Comparison of ENCODE assay signal across 12 cellular contexts in genomic region chr6:24125980-24126379, GRCh38. TPM values are rescaled to one million over a fixed set of nuclear protein-coding genes. Genes with fewer than 3 reads are reported as not detected.
DNase-seq lines count a peak whose midpoint lies in the region; ATAC-seq and TF ChIP-seq lines count a peak whose summit lies in the region.
"Had no signal": no experiment of that assay in that cellular context is flagged by ENCODE, and none has a peak within 500 bp of the region (broad histone marks: within the 10 kb centered on the region; RNA-seq: fewer than 3 reads in every experiment).

NRSN1 (plus strand) TSS chr6:24126215; CDS start chr6:24134328, 8,113 bp downstream.

- no peak within 1 kb of the TSS for H2AFZ ChIP-seq in smooth muscle cell (ENCODE audit: low read depth)

- no peak within 1 kb of the TSS for H3K27ac ChIP-seq in foreskin keratinocyte
- no peak within 1 kb of the TSS for H3K27ac ChIP-seq in smooth muscle cell (ENCODE audit: low read depth)

- H3K27ac Mint-ChIP-seq in activated CD8-positive, alpha-beta T cell treated with anti-CD3 and anti-CD28 coated beads for 36 hours: no peak within 1 kb of the TSS
- H3K27ac Mint-ChIP-seq in activated CD8-positive, alpha-beta T cell treated with anti-CD3 and anti-CD28 coated beads, Interleukin-2, amount 10 ng/mL, durations not matched to agents 7 days and 5 days: no peak within 1 kb of the TSS
- H3K27ac Mint-ChIP-seq in stimulated activated naive B cell treated with anti-CD40 and anti-IgM and Interleukin-4, amounts not matched to agents 10 μg/mL and 1 μg/mL and 100 μg/mL, for 72 hours: no peak within 1 kb of the TSS
- H3K27ac Mint-ChIP-seq: activated naive CD4-positive, alpha-beta T cell treated with anti-CD3 and anti-CD28 coated beads, Interleukin-2, amount 10 ng/mL, durations not matched to agents 7 days and 5 days; memory B cell had no signal

- intact Hi-C loops in activated CD8-positive, alpha-beta T cell treated with anti-CD3 and anti-CD28 coated beads for 36 hours (cut with micrococcal nuclease): no loop called here

- H3K79me2 ChIP-seq in smooth muscle cell (ENCODE audit: low read depth): no peaks in the 10 kb centered on the region

- no peak for ATAC-seq in activated CD8-positive, alpha-beta T cell treated with anti-CD3 and anti-CD28 coated beads for 36 hours
- no peak for ATAC-seq in activated CD8-positive, alpha-beta T cell treated with anti-CD3 and anti-CD28 coated beads, Interleukin-2, amount 10 ng/mL, durations not matched to agents 7 days and 5 days
- peak; percentile 79 for ATAC-seq in foreskin keratinocyte
- ATAC-seq in stimulated activated naive B cell treated with anti-CD40 and anti-IgM and Interleukin-4, amounts not matched to agents 10 μg/mL and 1 μg/mL and 100 μg/mL, for 72 hours (replicated peaks): no peak

- peak within 1 kb of the TSS; percentile 81 for H3K4me2 ChIP-seq in smooth muscle cell

- peaks cover 2% of the 10 kb centered on the region for H3K4me1 Mint-ChIP-seq in activated CD8-positive, alpha-beta T cell treated with anti-CD3 and anti-CD28 coated beads for 36 hours (ENCODE audit: low read depth)
- H3K4me1 Mint-ChIP-seq in activated CD8-positive, alpha-beta T cell treated with anti-CD3 and anti-CD28 coated beads, Interleukin-2, amount 10 ng/mL, durations not matched to agents 7 days and 5 days (ENCODE audit: low read depth): no peaks in the 10 kb centered on the region
- peaks cover 0 to 1% of the 10 kb centered on the region in 2 donors for H3K4me1 Mint-ChIP-seq in stimulated activated naive B cell treated with anti-CD40 and anti-IgM and Interleukin-4, amounts not matched to agents 10 μg/mL and 1 μg/mL and 100 μg/mL, for 72 hours

- peaks cover 3% of the 10 kb centered on the region for H3K9me3 Mint-ChIP-seq in activated CD8-positive, alpha-beta T cell treated with anti-CD3 and anti-CD28 coated beads for 36 hours
- H3K9me3 Mint-ChIP-seq in activated CD8-positive, alpha-beta T cell treated with anti-CD3 and anti-CD28 coated beads, Interleukin-2, amount 10 ng/mL, durations not matched to agents 7 days and 5 days (ENCODE audit: insufficient read depth): no peaks in the 10 kb centered on the region
- H3K9me3 Mint-ChIP-seq in stimulated activated naive B cell treated with anti-CD40 and anti-IgM and Interleukin-4, amounts not matched to agents 10 μg/mL and 1 μg/mL and 100 μg/mL, for 72 hours: peaks cover 5 to 8% of the 10 kb centered on the region in 2 donors

- H3K27me3 ChIP-seq in foreskin keratinocyte (no peaks in the 10 kb centered on the region), smooth muscle cell (ENCODE audit: low read depth) (peaks cover 32% of the 10 kb centered on the region)

- H3K9ac ChIP-seq in smooth muscle cell (ENCODE audit: low read depth): no peak within 1 kb of the TSS

- no peaks in the 10 kb centered on the region for H4K20me1 ChIP-seq in smooth muscle cell (ENCODE audit: low read depth)

- WGBS in smooth muscle cell (ENCODE audit: low lambda C conversion rate): 1% methylated on average over 29 of the region's 37 CpGs

- H3K27me3 Mint-ChIP-seq in activated CD8-positive, alpha-beta T cell treated with anti-CD3 and anti-CD28 coated beads for 36 hours: peaks cover 29% of the 10 kb centered on the region
- H3K27me3 Mint-ChIP-seq in activated CD8-positive, alpha-beta T cell treated with anti-CD3 and anti-CD28 coated beads, Interleukin-2, amount 10 ng/mL, durations not matched to agents 7 days and 5 days (ENCODE audit: low read depth): peaks cover 11% of the 10 kb centered on the region
- peaks cover 24 to 32% of the 10 kb centered on the region in 2 donors for H3K27me3 Mint-ChIP-seq in stimulated activated naive B cell treated with anti-CD40 and anti-IgM and Interleukin-4, amounts not matched to agents 10 μg/mL and 1 μg/mL and 100 μg/mL, for 72 hours

- POLR2A ChIA-PET in activated CD8-positive, alpha-beta T cell treated with anti-CD3 and anti-CD28 coated beads for 36 hours (lab: Charles Lee): no interaction called here
- POLR2A ChIA-PET in activated CD8-positive, alpha-beta T cell treated with anti-CD3 and anti-CD28 coated beads, Interleukin-2, amount 10 ng/mL, durations not matched to agents 7 days and 5 days (lab: Charles Lee): no interaction called here

- H3K36me3 Mint-ChIP-seq in activated CD8-positive, alpha-beta T cell treated with anti-CD3 and anti-CD28 coated beads for 36 hours (ENCODE audit: low read depth): no peaks in the 10 kb centered on the region
- H3K36me3 Mint-ChIP-seq in activated CD8-positive, alpha-beta T cell treated with anti-CD3 and anti-CD28 coated beads, Interleukin-2, amount 10 ng/mL, durations not matched to agents 7 days and 5 days (ENCODE audit: low read depth): no peaks in the 10 kb centered on the region
- peaks cover 0 to 1% of the 10 kb centered on the region in 2 donors for H3K36me3 Mint-ChIP-seq in stimulated activated naive B cell treated with anti-CD40 and anti-IgM and Interleukin-4, amounts not matched to agents 10 μg/mL and 1 μg/mL and 100 μg/mL, for 72 hours
- H3K36me3 Mint-ChIP-seq: activated naive CD4-positive, alpha-beta T cell treated with anti-CD3 and anti-CD28 coated beads, Interleukin-2, amount 10 ng/mL, durations not matched to agents 7 days and 5 days had no signal

- H3K4me1 ChIP-seq in foreskin keratinocyte (no peaks in the 10 kb centered on the region), smooth muscle cell (ENCODE audit: low read depth) (no peaks in the 10 kb centered on the region)

- H3K36me3 ChIP-seq in smooth muscle cell (ENCODE audit: low read depth): no peaks in the 10 kb centered on the region

- DNase-seq in activated CD8-positive, alpha-beta T cell treated with anti-CD3 and anti-CD28 coated beads for 36 hours: peak; percentile 6
- DNase-seq in activated CD8-positive, alpha-beta T cell treated with anti-CD3 and anti-CD28 coated beads, Interleukin-2, amount 10 ng/mL, durations not matched to agents 7 days and 5 days: no peak
- DNase-seq in NCI-H748 (lab: John Stamatoyannopoulos, UW; ENCODE audit: unreplicated experiment): peak; percentile 91
- DNase-seq in foreskin keratinocyte: peak in 1 of 2 donors; percentile 6
- no peak for DNase-seq in smooth muscle cell (lab: John Stamatoyannopoulos, UW; ENCODE audit: unreplicated experiment)
- no peak for DNase-seq in stimulated activated naive B cell treated with anti-CD40 and anti-IgM and Interleukin-4, amounts not matched to agents 10 μg/mL and 1 μg/mL and 100 μg/mL, for 72 hours
- DNase-seq in RKO (ENCODE audit: low spot score): no peak
- DNase-seq in AG08396 (ENCODE audit: low spot score): no peak
- DNase-seq: activated naive CD4-positive, alpha-beta T cell treated with anti-CD3 and anti-CD28 coated beads, Interleukin-2, amount 10 ng/mL, durations not matched to agents 7 days and 5 days had no signal

- H3K9me3 ChIP-seq in smooth muscle cell (replicated peaks; ENCODE audit: low read depth): no peaks in the 10 kb centered on the region

- H3K4me3 Mint-ChIP-seq in activated CD8-positive, alpha-beta T cell treated with anti-CD3 and anti-CD28 coated beads for 36 hours: no peak within 1 kb of the TSS
- no peak within 1 kb of the TSS for H3K4me3 Mint-ChIP-seq in activated CD8-positive, alpha-beta T cell treated with anti-CD3 and anti-CD28 coated beads, Interleukin-2, amount 10 ng/mL, durations not matched to agents 7 days and 5 days
- no peak within 1 kb of the TSS for H3K4me3 Mint-ChIP-seq in stimulated activated naive B cell treated with anti-CD40 and anti-IgM and Interleukin-4, amounts not matched to agents 10 μg/mL and 1 μg/mL and 100 μg/mL, for 72 hours
- H3K4me3 Mint-ChIP-seq: activated naive CD4-positive, alpha-beta T cell treated with anti-CD3 and anti-CD28 coated beads, Interleukin-2, amount 10 ng/mL, durations not matched to agents 7 days and 5 days; memory B cell had no signal

- peak within 1 kb of the TSS; percentile 23 for H3K4me3 ChIP-seq in smooth muscle cell

- no peak for TF ChIP-seq CTCF in activated CD8-positive, alpha-beta T cell treated with anti-CD3 and anti-CD28 coated beads for 36 hours (IDR thresholded peaks at IDR 0.05)
- no peak for TF ChIP-seq CTCF in foreskin keratinocyte (conservative IDR thresholded peaks at IDR 0.05)
- no peak for TF ChIP-seq CTCF in smooth muscle cell (IDR thresholded peaks at IDR 0.05; ENCODE audit: borderline replicate concordance, insufficient read depth, poor library complexity, severe bottlenecking)

- no peaks in the 10 kb centered on the region for H3F3A ChIP-seq in smooth muscle cell (ENCODE audit: low read depth)

- CTCF ChIA-PET in activated CD8-positive, alpha-beta T cell treated with anti-CD3 and anti-CD28 coated beads for 36 hours (lab: Charles Lee): no interaction called here
- CTCF ChIA-PET in activated CD8-positive, alpha-beta T cell treated with anti-CD3 and anti-CD28 coated beads, Interleukin-2, amount 10 ng/mL, durations not matched to agents 7 days and 5 days (lab: Charles Lee): no interaction called here

RNA-seq across cellular contexts. Expression of gene NRSN1, which starts in this region (rescaled TPM):
- total RNA-seq in activated CD8-positive, alpha-beta T cell treated with anti-CD3 and anti-CD28 coated beads for 36 hours: not detected
- not detected for total RNA-seq in activated CD8-positive, alpha-beta T cell treated with anti-CD3 and anti-CD28 coated beads, Interleukin-2, amount 10 ng/mL, durations not matched to agents 7 days and 5 days
- not detected in 2 replicates for total RNA-seq in foreskin keratinocyte
- polyA plus RNA-seq in foreskin keratinocyte: not detected in 2 replicates
- 0.09 TPM in 1 of 2 replicates, not detected in the other for total RNA-seq in smooth muscle cell
- not detected in 2 replicates for polyA plus RNA-seq in smooth muscle cell
- total RNA-seq: NCI-H460 had no signal
- polyA plus RNA-seq: AG04450 had no signal

Comparison
In these comparisons a context has a peak if more than half of its experiments do, and no peak if none do; other contexts are left out.
1. Peak in DNase-seq in activated CD8-positive, alpha-beta T cell treated with anti-CD3 and anti-CD28 coated beads for 36 hours; RNA of the gene not detected or under 1 TPM.
2. Peak in ATAC-seq in foreskin keratinocyte; RNA of the gene not detected or under 1 TPM.